8 cellular contexts compared by ENCODE assay signal in the genomic region with DNA sequence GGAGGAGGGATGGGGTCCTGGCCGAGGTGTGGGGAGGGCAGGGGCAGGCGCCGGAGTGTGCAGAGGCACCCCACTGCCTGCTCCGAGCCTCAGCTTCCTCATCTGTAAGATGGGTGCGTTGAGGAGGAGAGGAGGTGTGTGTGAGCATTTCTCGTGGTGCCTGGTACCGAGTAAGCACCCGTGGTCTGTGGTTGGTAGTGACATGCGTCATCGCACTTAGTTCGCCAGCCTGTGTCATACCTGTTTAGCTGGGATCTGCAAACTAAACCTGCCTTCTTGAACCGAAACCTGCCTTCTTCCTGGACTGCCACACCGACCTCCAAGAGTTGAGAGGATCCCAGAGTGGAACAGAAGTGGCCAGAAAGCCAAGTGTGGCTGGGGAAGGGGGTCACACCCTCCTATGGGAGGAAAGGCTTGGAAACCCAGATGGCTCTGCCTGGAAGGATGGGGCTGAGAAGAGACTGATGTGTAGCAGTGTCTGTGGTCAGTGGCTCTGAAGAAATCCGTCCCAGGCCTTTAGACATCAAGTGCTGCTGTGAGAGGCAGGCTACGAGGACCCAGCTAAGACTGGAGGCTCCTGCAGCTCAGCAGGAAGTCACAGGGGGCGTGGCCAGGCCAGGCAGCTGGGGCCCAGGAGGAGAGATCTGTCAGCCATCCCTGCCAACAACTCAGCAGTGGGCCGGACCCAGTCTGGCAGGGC.
DNase-seq lines count a peak whose midpoint lies in the region; ATAC-seq, FAIRE-seq and TF ChIP-seq lines count a peak whose summit lies in the region.

No MANE protein-coding gene starts in this region.

- TF ChIP-seq CTCF in omental fat pad (IDR thresholded peaks at IDR 0.05), result no peak

- peak; percentile 84 for FAIRE-seq in GM12892 (lab: Jason Lieb, UNC)

- peak overlapping the region; percentile 58 for H3K4me3 Mint-ChIP-seq in activated naive CD8-positive, alpha-beta T cell

- peaks cover 12% of the 10 kb centered on the region for H3K4me1 Mint-ChIP-seq in activated naive CD8-positive, alpha-beta T cell (ENCODE audit: low read depth)

- DNase-seq in GM12892 (ENCODE audit: insufficient read length), result peak; percentile 78
- DNase-seq in iPS-NIHi7 (ENCODE audit: extremely low spot score), result peak; percentile 72
- DNase-seq in stimulated activated CD4-positive, alpha-beta T cell treated with anti-CD3 and anti-CD28 coated beads, Interleukin-4, amount 100 ng/mL, for 1 hour, result peak; percentile 57
- DNase-seq in omental fat pad (ENCODE audit: low spot score), result no peak
- no peak for DNase-seq in HuH-7.5 (ENCODE audit: low spot score)

- H3K9me3 Mint-ChIP-seq in activated naive CD8-positive, alpha-beta T cell (ENCODE audit: low read depth), result no peaks in the 10 kb centered on the region

- no peaks in the 10 kb centered on the region for H3K27me3 Mint-ChIP-seq in activated naive CD8-positive, alpha-beta T cell

- no peaks in the 10 kb centered on the region for H3K36me3 Mint-ChIP-seq in activated naive CD8-positive, alpha-beta T cell

- H3K27ac Mint-ChIP-seq in activated naive CD8-positive, alpha-beta T cell, result peak overlapping the region; percentile 87

- no peak for TF ChIP-seq POLR2A in GM12892 (IDR thresholded peaks at IDR 0.05; ENCODE audit: low read depth, low read length)

- ATAC-seq in HG02642 (IDR thresholded peaks at IDR 0.05; ENCODE audit: poor library complexity, unreplicated experiment) (peak; percentile 65), SK-N-SH treated with all-trans-retinoic acid at 6 μM for 48 hours (peak; percentile 87), omental fat pad (ENCODE audit: low FRiP score) (no peak)

TF ChIP-seq in SK-N-SH treated with all-trans-retinoic acid at 6 μM for 48 hours, 23 proteins besides CTCF, POLR2A, EP300 and RAD21:
- TF ChIP-seq, protein P1, sequence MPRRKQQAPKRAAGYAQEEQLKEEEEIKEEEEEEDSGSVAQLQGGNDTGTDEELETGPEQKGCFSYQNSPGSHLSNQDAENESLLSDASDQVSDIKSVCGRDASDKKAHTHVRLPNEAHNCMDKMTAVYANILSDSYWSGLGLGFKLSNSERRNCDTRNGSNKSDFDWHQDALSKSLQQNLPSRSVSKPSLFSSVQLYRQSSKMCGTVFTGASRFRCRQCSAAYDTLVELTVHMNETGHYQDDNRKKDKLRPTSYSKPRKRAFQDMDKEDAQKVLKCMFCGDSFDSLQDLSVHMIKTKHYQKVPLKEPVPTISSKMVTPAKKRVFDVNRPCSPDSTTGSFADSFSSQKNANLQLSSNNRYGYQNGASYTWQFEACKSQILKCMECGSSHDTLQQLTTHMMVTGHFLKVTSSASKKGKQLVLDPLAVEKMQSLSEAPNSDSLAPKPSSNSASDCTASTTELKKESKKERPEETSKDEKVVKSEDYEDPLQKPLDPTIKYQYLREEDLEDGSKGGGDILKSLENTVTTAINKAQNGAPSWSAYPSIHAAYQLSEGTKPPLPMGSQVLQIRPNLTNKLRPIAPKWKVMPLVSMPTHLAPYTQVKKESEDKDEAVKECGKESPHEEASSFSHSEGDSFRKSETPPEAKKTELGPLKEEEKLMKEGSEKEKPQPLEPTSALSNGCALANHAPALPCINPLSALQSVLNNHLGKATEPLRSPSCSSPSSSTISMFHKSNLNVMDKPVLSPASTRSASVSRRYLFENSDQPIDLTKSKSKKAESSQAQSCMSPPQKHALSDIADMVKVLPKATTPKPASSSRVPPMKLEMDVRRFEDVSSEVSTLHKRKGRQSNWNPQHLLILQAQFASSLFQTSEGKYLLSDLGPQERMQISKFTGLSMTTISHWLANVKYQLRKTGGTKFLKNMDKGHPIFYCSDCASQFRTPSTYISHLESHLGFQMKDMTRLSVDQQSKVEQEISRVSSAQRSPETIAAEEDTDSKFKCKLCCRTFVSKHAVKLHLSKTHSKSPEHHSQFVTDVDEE (CRISPR knock-in tag; IDR thresholded peaks at IDR 0.05), result no peak
- TF ChIP-seq ZFP30 (CRISPR knock-in tag; IDR thresholded peaks at IDR 0.05) (no peak), CSDC2 (CRISPR knock-in tag; IDR thresholded peaks at IDR 0.05) (no peak), TCF4 (CRISPR knock-in tag; IDR thresholded peaks at IDR 0.05; ENCODE audit: borderline replicate concordance) (no peak), OSR1 (CRISPR knock-in tag; IDR thresholded peaks at IDR 0.05) (no peak), ZNF8 (CRISPR knock-in tag; IDR thresholded peaks at IDR 0.05) (no peak), RARB (CRISPR knock-in tag; IDR thresholded peaks at IDR 0.05) (no peak), ESRRG (CRISPR knock-in tag; IDR thresholded peaks at IDR 0.05) (no peak)
- TF ChIP-seq, protein P2, sequence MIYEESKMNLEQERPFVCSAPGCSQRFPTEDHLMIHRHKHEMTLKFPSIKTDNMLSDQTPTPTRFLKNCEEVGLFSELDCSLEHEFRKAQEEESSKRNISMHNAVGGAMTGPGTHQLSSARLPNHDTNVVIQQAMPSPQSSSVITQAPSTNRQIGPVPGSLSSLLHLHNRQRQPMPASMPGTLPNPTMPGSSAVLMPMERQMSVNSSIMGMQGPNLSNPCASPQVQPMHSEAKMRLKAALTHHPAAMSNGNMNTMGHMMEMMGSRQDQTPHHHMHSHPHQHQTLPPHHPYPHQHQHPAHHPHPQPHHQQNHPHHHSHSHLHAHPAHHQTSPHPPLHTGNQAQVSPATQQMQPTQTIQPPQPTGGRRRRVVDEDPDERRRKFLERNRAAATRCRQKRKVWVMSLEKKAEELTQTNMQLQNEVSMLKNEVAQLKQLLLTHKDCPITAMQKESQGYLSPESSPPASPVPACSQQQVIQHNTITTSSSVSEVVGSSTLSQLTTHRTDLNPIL (CRISPR knock-in tag; IDR thresholded peaks at IDR 0.05; ENCODE audit: low read depth), result no peak
- TF ChIP-seq, protein P3, sequence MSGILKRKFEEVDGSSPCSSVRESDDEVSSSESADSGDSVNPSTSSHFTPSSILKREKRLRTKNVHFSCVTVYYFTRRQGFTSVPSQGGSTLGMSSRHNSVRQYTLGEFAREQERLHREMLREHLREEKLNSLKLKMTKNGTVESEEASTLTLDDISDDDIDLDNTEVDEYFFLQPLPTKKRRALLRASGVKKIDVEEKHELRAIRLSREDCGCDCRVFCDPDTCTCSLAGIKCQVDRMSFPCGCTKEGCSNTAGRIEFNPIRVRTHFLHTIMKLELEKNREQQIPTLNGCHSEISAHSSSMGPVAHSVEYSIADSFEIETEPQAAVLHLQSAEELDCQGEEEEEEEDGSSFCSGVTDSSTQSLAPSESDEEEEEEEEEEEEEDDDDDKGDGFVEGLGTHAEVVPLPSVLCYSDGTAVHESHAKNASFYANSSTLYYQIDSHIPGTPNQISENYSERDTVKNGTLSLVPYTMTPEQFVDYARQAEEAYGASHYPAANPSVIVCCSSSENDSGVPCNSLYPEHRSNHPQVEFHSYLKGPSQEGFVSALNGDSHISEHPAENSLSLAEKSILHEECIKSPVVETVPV (CRISPR knock-in tag; IDR thresholded peaks at IDR 0.05), result no peak
- TF ChIP-seq, protein P4, sequence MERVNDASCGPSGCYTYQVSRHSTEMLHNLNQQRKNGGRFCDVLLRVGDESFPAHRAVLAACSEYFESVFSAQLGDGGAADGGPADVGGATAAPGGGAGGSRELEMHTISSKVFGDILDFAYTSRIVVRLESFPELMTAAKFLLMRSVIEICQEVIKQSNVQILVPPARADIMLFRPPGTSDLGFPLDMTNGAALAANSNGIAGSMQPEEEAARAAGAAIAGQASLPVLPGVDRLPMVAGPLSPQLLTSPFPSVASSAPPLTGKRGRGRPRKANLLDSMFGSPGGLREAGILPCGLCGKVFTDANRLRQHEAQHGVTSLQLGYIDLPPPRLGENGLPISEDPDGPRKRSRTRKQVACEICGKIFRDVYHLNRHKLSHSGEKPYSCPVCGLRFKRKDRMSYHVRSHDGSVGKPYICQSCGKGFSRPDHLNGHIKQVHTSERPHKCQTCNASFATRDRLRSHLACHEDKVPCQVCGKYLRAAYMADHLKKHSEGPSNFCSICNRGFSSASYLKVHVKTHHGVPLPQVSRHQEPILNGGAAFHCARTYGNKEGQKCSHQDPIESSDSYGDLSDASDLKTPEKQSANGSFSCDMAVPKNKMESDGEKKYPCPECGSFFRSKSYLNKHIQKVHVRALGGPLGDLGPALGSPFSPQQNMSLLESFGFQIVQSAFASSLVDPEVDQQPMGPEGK (CRISPR knock-in tag; IDR thresholded peaks at IDR 0.05; ENCODE audit: borderline replicate concordance), result no peak

Comparison
In these comparisons a context has a peak if more than half of its experiments do, and no peak if none do; other contexts are left out.
1. DNase-seq: peak in GM12892 (single experiment), iPS-NIHi7 (single experiment) and stimulated activated CD4-positive, alpha-beta T cell treated with anti-CD3 and anti-CD28 coated beads, Interleukin-4, amount 100 ng/mL, for 1 hour (single experiment); none in omental fat pad (single experiment) and HuH-7.5 (single experiment).